In genomic region chr4:183183906-183184535, GRCh38 we compare ENCODE assay signal across 1 cellular context.
TF ChIP-seq lines count a peak whose summit lies in the region.

No MANE protein-coding gene starts in this region.

TF ChIP-seq in HEK293, 187 proteins besides CTCF, POLR2A, EP300 and RAD21 (continued from another document):
- TF ChIP-seq, protein P1, sequence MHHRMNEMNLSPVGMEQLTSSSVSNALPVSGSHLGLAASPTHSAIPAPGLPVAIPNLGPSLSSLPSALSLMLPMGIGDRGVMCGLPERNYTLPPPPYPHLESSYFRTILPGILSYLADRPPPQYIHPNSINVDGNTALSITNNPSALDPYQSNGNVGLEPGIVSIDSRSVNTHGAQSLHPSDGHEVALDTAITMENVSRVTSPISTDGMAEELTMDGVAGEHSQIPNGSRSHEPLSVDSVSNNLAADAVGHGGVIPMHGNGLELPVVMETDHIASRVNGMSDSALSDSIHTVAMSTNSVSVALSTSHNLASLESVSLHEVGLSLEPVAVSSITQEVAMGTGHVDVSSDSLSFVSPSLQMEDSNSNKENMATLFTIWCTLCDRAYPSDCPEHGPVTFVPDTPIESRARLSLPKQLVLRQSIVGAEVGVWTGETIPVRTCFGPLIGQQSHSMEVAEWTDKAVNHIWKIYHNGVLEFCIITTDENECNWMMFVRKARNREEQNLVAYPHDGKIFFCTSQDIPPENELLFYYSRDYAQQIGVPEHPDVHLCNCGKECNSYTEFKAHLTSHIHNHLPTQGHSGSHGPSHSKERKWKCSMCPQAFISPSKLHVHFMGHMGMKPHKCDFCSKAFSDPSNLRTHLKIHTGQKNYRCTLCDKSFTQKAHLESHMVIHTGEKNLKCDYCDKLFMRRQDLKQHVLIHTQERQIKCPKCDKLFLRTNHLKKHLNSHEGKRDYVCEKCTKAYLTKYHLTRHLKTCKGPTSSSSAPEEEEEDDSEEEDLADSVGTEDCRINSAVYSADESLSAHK (tag by site-specific recombination; IDR thresholded peaks at IDR 0.05) = peak; percentile 65
